ENCODE assay signal across 11 cellular contexts in the genomic region with DNA sequence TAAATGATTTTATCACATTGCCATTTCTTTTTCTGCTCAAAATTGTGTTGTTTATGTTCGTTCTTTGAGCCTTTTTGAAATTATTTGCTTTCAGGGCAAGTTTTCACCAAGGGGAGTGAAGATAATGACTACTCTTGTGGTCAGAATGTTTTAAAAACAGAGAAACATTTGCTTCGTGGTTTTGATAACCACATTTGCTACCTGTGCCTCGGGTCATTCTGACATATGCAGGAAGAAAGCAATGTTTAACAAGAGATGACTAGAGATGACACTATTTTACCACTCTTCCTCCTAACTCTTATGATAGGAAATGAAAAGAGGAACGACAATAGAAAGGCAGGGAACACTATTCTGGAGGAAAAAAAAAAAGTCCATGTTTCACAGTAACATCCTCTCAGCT.
"Had no signal": no experiment of that assay in that cellular context is flagged by ENCODE, and none has a peak within 500 bp of the region (broad histone marks: within the 10 kb centered on the region; RNA-seq: fewer than 3 reads in every experiment).

No MANE protein-coding gene starts in this region.

- DNase-seq: activated CD4-positive, alpha-beta T cell treated with anti-CD3 and anti-CD28 coated beads, Interleukin-2, amount 50 U/mL, for 4 hours; activated CD8-positive, alpha-beta memory T cell treated with anti-CD3 and anti-CD28 coated beads, Interleukin-2, amount 10 ng/mL, durations not matched to agents 7 days and 5 days; activated effector memory CD4-positive, alpha-beta T cell treated with Interleukin-2 at 50 U/mL for 16 hours; activated T-cell treated with anti-CD3 and anti-CD28 coated beads, Interleukin-2, amount 50 U/mL, for 24 hours; hippocampal formation; kidney glomerular epithelial cell; sigmoid colon; stimulated activated CD4-positive, alpha-beta T cell treated with anti-CD3 and anti-CD28 coated beads, Interleukin-2, amount 100 ng/mL, for 48 hours; stimulated activated naive CD4-positive, alpha-beta T cell treated with Interleukin-2 at 50 U/mL for 16 hours; trophoblast cell had no signal

- H3K36me3 ChIP-seq: sigmoid colon had no signal

- H3K27me3 ChIP-seq: sigmoid colon had no signal

- H3K4me1 ChIP-seq: sigmoid colon had no signal

- H3K4me3 ChIP-seq: sigmoid colon had no signal

- H3K27ac ChIP-seq: sigmoid colon had no signal

- ATAC-seq: activated CD4-positive, CD25-positive, alpha-beta regulatory T cell treated with anti-CD3 and anti-CD28 coated beads, Interleukin-2, amount 50 U/mL, for 24 hours; activated CD8-positive, alpha-beta memory T cell treated with anti-CD3 and anti-CD28 coated beads, Interleukin-2, amount 10 ng/mL, durations not matched to agents 7 days and 5 days had no signal
